In genomic region chr1:45508295-45509151, GRCh38 we compare ENCODE assay signal across 9 cellular contexts. TPM values are rescaled to one million over a fixed set of nuclear protein-coding genes. Genes with fewer than 3 reads are reported as not detected.
A peak's percentile ranks its signal among the peaks of the same experiment; 100 is the strongest.
DNase-seq lines count a peak whose midpoint lies in the region; ATAC-seq, FAIRE-seq and TF ChIP-seq lines count a peak whose summit lies in the region.
"Had no signal": no experiment of that assay in that cellular context is flagged by ENCODE, and none has a peak within 500 bp of the region (broad histone marks: within the 10 kb centered on the region; RNA-seq: fewer than 3 reads in every experiment).

No MANE protein-coding gene starts in this region.

- H3K9me3 ChIP-seq in PC-3 (ENCODE audit: low read length) (no peaks in the 10 kb centered on the region), endothelial cell of umbilical vein (replicated peaks; ENCODE audit: control insufficient read depth, insufficient read depth, low read length) (no peaks in the 10 kb centered on the region), pancreas (no peaks in the 10 kb centered on the region)

- no peak overlapping the region for H3K4me3 ChIP-seq in PC-3 (ENCODE audit: low read length)
- H3K4me3 ChIP-seq in endothelial cell of umbilical vein (replicated peaks in 1 of 3; ENCODE audit: insufficient read depth in 1 of 3, low read depth in 1 of 3, low read length in 3 of 3), result no peak overlapping the region
- no peak overlapping the region for H3K4me3 ChIP-seq in pancreas
- H3K4me3 ChIP-seq: hepatocyte had no signal

- no peaks in the 10 kb centered on the region for H3K79me2 ChIP-seq in PC-3 (ENCODE audit: low read length)
- H3K79me2 ChIP-seq in endothelial cell of umbilical vein (ENCODE audit: control insufficient read depth, insufficient read depth, low read length), result no peaks in the 10 kb centered on the region
- H3K79me2 ChIP-seq: hepatocyte had no signal

- no peaks in the 10 kb centered on the region for H3K9me2 ChIP-seq in PC-3 (replicated peaks; ENCODE audit: low read length)

- no peak overlapping the region for H3K4me2 ChIP-seq in PC-3 (ENCODE audit: low read length)
- H3K4me2 ChIP-seq in endothelial cell of umbilical vein (ENCODE audit: insufficient read depth, low read length), result no peak overlapping the region
- H3K4me2 ChIP-seq: hepatocyte had no signal

- intact Hi-C loops in PC-3 (cut with micrococcal nuclease), result no loop called here
- intact Hi-C loops in endothelial cell of umbilical vein (cut with micrococcal nuclease), result no loop called here
- intact Hi-C loops in pancreas (cut with DNase I), result no loop called here

- no peak overlapping the region for H2AFZ ChIP-seq in PC-3 (ENCODE audit: low read length)
- H2AFZ ChIP-seq in endothelial cell of umbilical vein (ENCODE audit: low read depth, low read length), result no peak overlapping the region
- H2AFZ ChIP-seq: hepatocyte had no signal

- no peaks in the 10 kb centered on the region for H3K4me1 ChIP-seq in PC-3 (ENCODE audit: insufficient read depth, low read length)
- no peaks in the 10 kb centered on the region for H3K4me1 ChIP-seq in endothelial cell of umbilical vein (ENCODE audit: control insufficient read depth, extremely low read depth, insufficient read depth, low read length)
- no peaks in the 10 kb centered on the region for H3K4me1 ChIP-seq in pancreas

- FAIRE-seq in G401.6 (lab: Jason Lieb, UNC) (peak; percentile 63), endothelial cell of umbilical vein (lab: Jason Lieb, UNC) (no peak), pancreas (lab: Jason Lieb, UNC) (no peak)

- peak; percentile 57 for ATAC-seq in PC-3
- peak; percentile 8 to 31 (median 14) for ATAC-seq in pancreas
- ATAC-seq in GM19328 (IDR thresholded peaks at IDR 0.05; ENCODE audit: unreplicated experiment), result no peak

- no peaks in the 10 kb centered on the region for H3K9me1 ChIP-seq in endothelial cell of umbilical vein (replicated peaks; ENCODE audit: control insufficient read depth, extremely low read depth, insufficient read depth, low read length)

- peak; percentile 31 for TF ChIP-seq POLR2A in endothelial cell of umbilical vein (IDR thresholded peaks at IDR 0.05; ENCODE audit: low read depth, low read length)

- DNase-seq in PC-3, result no peak
- DNase-seq in endothelial cell of umbilical vein (ENCODE audit: low read depth, low spot score), result no peak
- DNase-seq in pancreas, result no peak
- DNase-seq in NOMO-1 treated with dmso at 0.1 percent for 144 hours (lab: John Stamatoyannopoulos, UW; ENCODE audit: unreplicated experiment), result no peak
- DNase-seq in NCI-H2107 treated with DMSO at 0.1 percent for 48 hours (lab: John Stamatoyannopoulos, UW; ENCODE audit: unreplicated experiment), result no peak
- no peak for DNase-seq in NCI-H1092 treated with DMSO at 0.1 percent for 48 hours (lab: John Stamatoyannopoulos, UW)

- H3F3A ChIP-seq in PC-3 (ENCODE audit: low read length, unreplicated experiment), result peaks cover 11% of the 10 kb centered on the region

- H3K9ac ChIP-seq in PC-3 (ENCODE audit: low read length) (no peak overlapping the region), endothelial cell of umbilical vein (replicated peaks; ENCODE audit: extremely low read depth, insufficient read depth, low read length) (no peak overlapping the region)

- POLR2A ChIA-PET in PC-3 (lab: Charles Lee; ENCODE audit: unreplicated experiment) (interaction anchor here (0.6 kb wide), 1 partner anchor 170 kb away, joined by 6 read pairs; no protein-coding TSS in a partner anchor), endothelial cell of umbilical vein (lab: Charles Lee) (interaction anchor here (0.6 to 1.4 kb wide), 3 partner anchors 9 to 19 kb away, joined by 3 to 8 read pairs (median 4); partner anchors contain the start of genes CCDC163, MMACHC and PRDX1)

- H3K36me3 ChIP-seq in PC-3 (ENCODE audit: low read depth, low read length), result peaks cover 37% of the 10 kb centered on the region
- H3K36me3 ChIP-seq in endothelial cell of umbilical vein (ENCODE audit: control insufficient read depth in 2 of 2, extremely low read depth in 1 of 2, insufficient read depth in 2 of 2, low read length in 2 of 2), result peaks cover 26 to 28% of the 10 kb centered on the region in 2 experiments
- peaks cover 3 to 30% (median 17%) of the 10 kb centered on the region in 3 donors for H3K36me3 ChIP-seq in pancreas

- WGBS in pancreas, 2 donors, result 69 to 71% methylated on average over 15 of the region's 15 CpGs

- dilution Hi-C loops in endothelial cell of umbilical vein (cut with MboI; ENCODE audit: extremely low pct_ligation_motif_present, low sequenced_read_pairs), result no loop called here

- H3K27ac ChIP-seq in PC-3 (ENCODE audit: low read length) (no peak overlapping the region), endothelial cell of umbilical vein (ENCODE audit: insufficient read depth, low read depth, low read length) (no peak overlapping the region), pancreas (no peak overlapping the region)
- H3K27ac ChIP-seq: hepatocyte had no signal

- TF ChIP-seq CTCF in PC-3 (conservative IDR thresholded peaks at IDR 0.05; ENCODE audit: low read depth, low read length) (peak; percentile 20; the same call in 1 of the 2 replicates), endothelial cell of umbilical vein (IDR thresholded peaks at IDR 0.05; ENCODE audit: extremely low read depth in 1 of 2, insufficient read depth in 1 of 2, low read depth in 1 of 2, low read length in 2 of 2) (peak in 1 of 2 donors; percentile 10), pancreas (IDR thresholded peaks at IDR 0.05) (no peak)

- CTCF ChIA-PET in PC-3 (lab: Charles Lee) (no interaction called here), endothelial cell of umbilical vein (lab: Charles Lee) (interaction anchor here (1.0 to 6.0 kb wide), 2 partner anchors 59 to 495 kb away, joined by 3 to 148 read pairs; no protein-coding TSS in a partner anchor)

- H4K20me1 ChIP-seq in PC-3 (ENCODE audit: low read length) (peaks cover 3% of the 10 kb centered on the region; the same call in 1 of the 2 replicates), endothelial cell of umbilical vein (replicated peaks; ENCODE audit: control insufficient read depth, extremely low read depth, insufficient read depth, low read length) (no peaks in the 10 kb centered on the region)

- BruUV-seq in PC-3 (replicated peaks; lab: Mats Ljungman, UMichigan) (no TSS peak), endothelial cell of umbilical vein (replicated peaks; lab: Mats Ljungman, UMichigan) (no TSS peak)

- H3K27me3 ChIP-seq in PC-3 (ENCODE audit: low read length) (no peaks in the 10 kb centered on the region), endothelial cell of umbilical vein (ENCODE audit: control insufficient read depth in 2 of 2, insufficient read depth in 2 of 2, low read length in 2 of 2) (no peaks in the 10 kb centered on the region), pancreas (no peaks in the 10 kb centered on the region)
- H3K27me3 ChIP-seq: hepatocyte had no signal

RNA-seq across cellular contexts. Expression of gene MMACHC, which starts 8.4 kb away (rescaled TPM):
- total RNA-seq in PC-3 (2014; rRNA removed) (6.6 and 9.2 TPM in 2 replicates), endothelial cell of umbilical vein (6.0 and 6.9 TPM in 2 replicates), pancreas (1 to 10 TPM; 3.2 to 5.7 (median 4.0) TPM)
- polyA plus RNA-seq in endothelial cell of umbilical vein (4.6 and 4.7 TPM in 2 replicates), pancreas (1 to 10 TPM; 1.2 to 1.5 TPM)
- 3.0 and 3.1 TPM in 2 replicates for polyA plus RNA-seq in endothelial cell of umbilical vein (2011; cell fraction: cytosol; rRNA removed)
- polyA plus RNA-seq in endothelial cell of umbilical vein (2011; cell fraction: nucleus; rRNA removed), result 1.3 and 2.1 TPM in 2 replicates
- 3.2 and 3.4 TPM in 2 replicates for polyA plus RNA-seq in endothelial cell of umbilical vein (2012)
- polyA minus RNA-seq in endothelial cell of umbilical vein, result 6.5 and 10.5 TPM in 2 replicates
- 12.4 TPM for polyA minus RNA-seq in endothelial cell of umbilical vein (2011; cell fraction: cytosol; rRNA and poly(A)+ RNA removed)
- 0.82 and 1.5 TPM in 2 replicates for polyA minus RNA-seq in endothelial cell of umbilical vein (2011; cell fraction: nucleus; rRNA and poly(A)+ RNA removed)

RNA-seq across cellular contexts. Expression of gene CCDC163, which starts 8.7 kb away (rescaled TPM):
- total RNA-seq in PC-3 (2014; rRNA removed), result 3.9 and 5.7 TPM in 2 replicates
- 2.0 and 2.6 TPM in 2 replicates for total RNA-seq in endothelial cell of umbilical vein
- polyA plus RNA-seq in endothelial cell of umbilical vein, result 2.3 and 2.7 TPM in 2 replicates
- 1.8 and 2.0 TPM in 2 replicates for polyA plus RNA-seq in endothelial cell of umbilical vein (2011; cell fraction: cytosol; rRNA removed)
- polyA plus RNA-seq in endothelial cell of umbilical vein (2011; cell fraction: nucleus; rRNA removed), result 0.84 and 1.3 TPM in 2 replicates
- polyA plus RNA-seq in endothelial cell of umbilical vein (2012), result 1.7 and 2.3 TPM in 2 replicates
- polyA minus RNA-seq in endothelial cell of umbilical vein, result 2.1 and 2.9 TPM in 2 replicates
- polyA minus RNA-seq in endothelial cell of umbilical vein (2011; cell fraction: cytosol; rRNA and poly(A)+ RNA removed), result 2.9 TPM
- 0.77 and 1.3 TPM in 2 replicates for polyA minus RNA-seq in endothelial cell of umbilical vein (2011; cell fraction: nucleus; rRNA and poly(A)+ RNA removed)
- total RNA-seq in pancreas, result 1 to 10 TPM; 1.2 to 4.0 (median 2.2) TPM
- 1 to 10 TPM; 3.2 to 4.6 TPM for polyA plus RNA-seq in pancreas

RNA-seq across cellular contexts. Expression of gene PRDX1, which starts 13.2 kb away (rescaled TPM):
- total RNA-seq in PC-3 (2014; rRNA removed) (749 and 967 TPM in 2 replicates), endothelial cell of umbilical vein (681 and 685 TPM in 2 replicates), pancreas (100 to 1,000 TPM in 2 of 6 donors, 10 to 100 TPM in 4; 49.3 to 124 (median 61.7) TPM)
- polyA plus RNA-seq in endothelial cell of umbilical vein (500 and 622 TPM in 2 replicates), pancreas (100 to 1,000 TPM; 111 to 142 TPM)
- polyA plus RNA-seq in endothelial cell of umbilical vein (2011; cell fraction: cytosol; rRNA removed), result 609 and 648 TPM in 2 replicates
- polyA plus RNA-seq in endothelial cell of umbilical vein (2011; cell fraction: nucleus; rRNA removed), result 266 and 322 TPM in 2 replicates
- 755 and 1,222 TPM in 2 replicates for polyA plus RNA-seq in endothelial cell of umbilical vein (2012)
- polyA minus RNA-seq in endothelial cell of umbilical vein, result 370 and 390 TPM in 2 replicates
- 392 TPM for polyA minus RNA-seq in endothelial cell of umbilical vein (2011; cell fraction: cytosol; rRNA and poly(A)+ RNA removed)
- 79.7 and 90.1 TPM in 2 replicates for polyA minus RNA-seq in endothelial cell of umbilical vein (2011; cell fraction: nucleus; rRNA and poly(A)+ RNA removed)

RNA-seq across cellular contexts. Expression of gene TESK2, which starts 17.6 kb away (rescaled TPM):
- total RNA-seq in PC-3 (2014; rRNA removed) (6.0 and 6.5 TPM in 2 replicates), endothelial cell of umbilical vein (2.1 and 2.2 TPM in 2 replicates), pancreas (1 to 10 TPM; 1.9 to 3.6 (median 2.6) TPM)
- polyA plus RNA-seq in endothelial cell of umbilical vein (2.3 and 2.6 TPM in 2 replicates), pancreas (1 to 10 TPM; 1.5 to 3.2 TPM)
- 2.4 and 2.5 TPM in 2 replicates for polyA plus RNA-seq in endothelial cell of umbilical vein (2011; cell fraction: cytosol; rRNA removed)
- polyA plus RNA-seq in endothelial cell of umbilical vein (2011; cell fraction: nucleus; rRNA removed), result 3.1 and 4.9 TPM in 2 replicates
- 0.78 and 1.1 TPM in 2 replicates for polyA plus RNA-seq in endothelial cell of umbilical vein (2012)
- polyA minus RNA-seq in endothelial cell of umbilical vein, result 2.7 TPM in 2 replicates
- polyA minus RNA-seq in endothelial cell of umbilical vein (2011; cell fraction: cytosol; rRNA and poly(A)+ RNA removed), result 1.3 TPM
- polyA minus RNA-seq in endothelial cell of umbilical vein (2011; cell fraction: nucleus; rRNA and poly(A)+ RNA removed), result 1.3 and 2.1 TPM in 2 replicates

RNA-seq across cellular contexts. Expression of gene AKR1A1, which starts 42.1 kb away (rescaled TPM):
- total RNA-seq in PC-3 (2014; rRNA removed) (86.1 and 94.9 TPM in 2 replicates), endothelial cell of umbilical vein (166 and 172 TPM in 2 replicates), pancreas (100 to 1,000 TPM in 3 of 6 donors, 10 to 100 TPM in 3; 77.6 to 127 (median 110) TPM)
- polyA plus RNA-seq in endothelial cell of umbilical vein (216 and 227 TPM in 2 replicates), pancreas (100 to 1,000 TPM; 133 to 138 TPM)
- polyA plus RNA-seq in endothelial cell of umbilical vein (2011; cell fraction: cytosol; rRNA removed), result 211 and 221 TPM in 2 replicates
- polyA plus RNA-seq in endothelial cell of umbilical vein (2011; cell fraction: nucleus; rRNA removed), result 187 and 203 TPM in 2 replicates
- 109 and 119 TPM in 2 replicates for polyA plus RNA-seq in endothelial cell of umbilical vein (2012)
- polyA minus RNA-seq in endothelial cell of umbilical vein, result 183 and 200 TPM in 2 replicates
- polyA minus RNA-seq in endothelial cell of umbilical vein (2011; cell fraction: cytosol; rRNA and poly(A)+ RNA removed), result 71.2 TPM
- polyA minus RNA-seq in endothelial cell of umbilical vein (2011; cell fraction: nucleus; rRNA and poly(A)+ RNA removed), result 47.4 and 57.1 TPM in 2 replicates
